7 cellular contexts compared by ENCODE assay signal in genomic region chr17:62453051-62453450, GRCh38. TPM values are rescaled to one million over a fixed set of nuclear protein-coding genes. Genes with fewer than 3 reads are reported as not detected.
DNase-seq lines count a peak whose midpoint lies in the region; ATAC-seq, FAIRE-seq and TF ChIP-seq lines count a peak whose summit lies in the region.
"Not testable (repeated sequence)": the region's sequence is repeated elsewhere in the genome, so short reads cannot be mapped to it uniquely, and the experiment has no call there.

No MANE protein-coding gene starts in this region.

- WGBS in GM12878 (ENCODE audit: insufficient coverage, insufficient replicate concordance, low lambda C conversion rate, missing lambda C conversion rate): 63% methylated on average over 6 of the region's 6 CpGs

- intact Hi-C loops in OCI-LY7 (cut with micrococcal nuclease; ENCODE audit: unreplicated experiment): loop anchor here (2.0 kb wide), 1 partner anchor 30 kb away; the partner anchor contains the start of gene METTL2A
- intact Hi-C loops in GM12878 (cut with micrococcal nuclease; ENCODE audit: unreplicated experiment): not testable (repeated sequence)

- not testable (repeated sequence) for BruUV-seq in OCI-LY7 (replicated peaks; lab: Mats Ljungman, UMichigan); GM12878 (replicated peaks; lab: Mats Ljungman, UMichigan)

- H3K9me3 Mint-ChIP-seq in naive B cell: not testable (repeated sequence)

- not testable (repeated sequence) for H4K20me1 ChIP-seq in BLaER1; MM.1S (ENCODE audit: insufficient read depth, low read length); OCI-LY7 (ENCODE audit: insufficient read depth, low read length); GM12878 (ENCODE audit: control insufficient read depth, insufficient read depth)

- H3K4me3 Mint-ChIP-seq in naive B cell: peak overlapping the region in 6 of 8 donors; percentile 35 to 85 (median 78)

- FAIRE-seq in GM19239 (lab: Jason Lieb, UNC): peak; percentile 44
- FAIRE-seq in GM12878 (lab: Jason Lieb, UNC): not testable (repeated sequence)

- not testable (repeated sequence) for H3K27me3 Mint-ChIP-seq in naive B cell

- TF ChIP-seq CTCF in MM.1S (IDR thresholded peaks at IDR 0.05; ENCODE audit: low read length); OCI-LY7 (conservative IDR thresholded peaks at IDR 0.05; ENCODE audit: low read length); GM12878 (IDR thresholded peaks at IDR 0.05 in 2 of 3, conservative IDR thresholded peaks at IDR 0.05 in 1 of 3; ENCODE audit: control insufficient read depth in 2 of 3, extremely low read depth in 1 of 3, insufficient read depth in 1 of 3, low read depth in 3 of 3, low read length in 3 of 3): not testable (repeated sequence)

- not testable (repeated sequence) for DNase-seq in GM19239 (ENCODE audit: insufficient read length, low spot score); GM12878 (ENCODE audit: low read depth, low spot score); naive B cell
- DNase-seq in MM.1S (peak; percentile 7), NCI-H82 (lab: John Stamatoyannopoulos, UW) (peak; percentile 22), OCI-LY7 (ENCODE audit: low spot score) (peak; percentile 59)

- SMC1A ChIA-PET in GM12878 (lab: Charles Lee; ENCODE audit: uncharacterized antibody, unreplicated experiment): interaction anchor here (1.3 kb wide), 1 partner anchor 31 kb away, joined by 3 read pairs; no protein-coding TSS in a partner anchor

- TF ChIP-seq POLR2A in GM12878 (IDR thresholded peaks at IDR 0.05; ENCODE audit: low read depth, low read length): not testable (repeated sequence)

- H3K27me3 ChIP-seq in BLaER1; MM.1S (replicated peaks; ENCODE audit: insufficient read depth, low read length); GM12878 (replicated peaks in 1 of 2; ENCODE audit: control insufficient read depth in 2 of 2, insufficient read depth in 2 of 2, low read length in 1 of 2): not testable (repeated sequence)

- RAD21 ChIA-PET in GM12878 (lab: Charles Lee; ENCODE audit: unreplicated experiment): interaction anchor here (1.3 kb wide), 1 partner anchor 29 kb away, joined by 4 read pairs; no protein-coding TSS in a partner anchor

- not testable (repeated sequence) for H3K36me3 Mint-ChIP-seq in naive B cell

- in situ Hi-C loops in GM12878 (cut with MboI): not testable (repeated sequence)

- not testable (repeated sequence) for ATAC-seq in GM12878; naive B cell (ENCODE audit: low read depth in 2 of 2)

- not testable (repeated sequence) for H3K9me3 ChIP-seq in BLaER1; MM.1S (replicated peaks; ENCODE audit: insufficient read depth, low read length); OCI-LY7 (ENCODE audit: low read length); GM12878 (replicated peaks; ENCODE audit: control insufficient read depth, insufficient read depth, low read length)

- POLR2A ChIA-PET in OCI-LY7 (lab: Charles Lee): not testable (repeated sequence)
- POLR2A ChIA-PET in GM12878 (lab: Charles Lee): interaction anchor here (0.7 kb wide), 1 partner anchor 20 kb away, joined by 3 read pairs; no protein-coding TSS in a partner anchor

- H2AFZ ChIP-seq in MM.1S (ENCODE audit: low read length); OCI-LY7 (ENCODE audit: low read length); GM12878 (ENCODE audit: control insufficient read depth, low read depth, low read length): not testable (repeated sequence)

- not testable (repeated sequence) for H3K9ac ChIP-seq in BLaER1; MM.1S (ENCODE audit: low read length); GM12878 (ENCODE audit: control insufficient read depth, insufficient read depth, low read length)

- not testable (repeated sequence) for TF ChIP-seq EP300 in GM12878 (IDR thresholded peaks at IDR 0.05; ENCODE audit: borderline replicate concordance in 1 of 2, control insufficient read depth in 1 of 2, low read depth in 2 of 2, low read length in 2 of 2)

- H3K4me2 ChIP-seq in BLaER1: peak overlapping the region; percentile 63
- H3K4me2 ChIP-seq in MM.1S (ENCODE audit: low read depth, low read length): peak overlapping the region; percentile 10; the same call in 1 of the 2 replicates
- peak overlapping the region; percentile 66 for H3K4me2 ChIP-seq in OCI-LY7 (ENCODE audit: low read length)
- H3K4me2 ChIP-seq in GM12878 (ENCODE audit: control insufficient read depth, insufficient read depth): 0 out of 2 replicates have a peak overlapping the region, but pooled peaks have one; percentile 17

- H3K36me3 ChIP-seq in BLaER1 (peaks cover 25% of the 10 kb centered on the region), OCI-LY7 (ENCODE audit: insufficient read depth, low read length) (peaks cover 13% of the 10 kb centered on the region)
- not testable (repeated sequence) for H3K36me3 ChIP-seq in MM.1S (replicated peaks; ENCODE audit: insufficient read depth, low read length); GM12878 (ENCODE audit: control insufficient read depth in 2 of 2, insufficient read depth in 2 of 2, low read length in 1 of 2)

- H3K27ac ChIP-seq in BLaER1 (peak overlapping the region; percentile 64; the same call in 1 of the 2 replicates), MM.1S (ENCODE audit: low read length) (peak overlapping the region; percentile 93; the same call in 1 of the 2 replicates), OCI-LY7 (ENCODE audit: low read depth, low read length, poor library complexity, severe bottlenecking) (peak overlapping the region; percentile 98), GM12878 (ENCODE audit: control insufficient read depth, insufficient read depth) (peak overlapping the region; percentile 52)

- not testable (repeated sequence) for H3K4me3 ChIP-seq in BLaER1; MM.1S (ENCODE audit: low read length); GM12878
- H3K4me3 ChIP-seq in OCI-LY7 (ENCODE audit: low read depth, low read length, poor library complexity, severe bottlenecking): peak overlapping the region; percentile 30

- not testable (repeated sequence) for TF ChIP-seq RAD21 in GM12878 (IDR thresholded peaks at IDR 0.05; ENCODE audit: insufficient read depth, low read depth, low read length)

- peak overlapping the region; percentile 17 to 97 (median 86) for H3K27ac Mint-ChIP-seq in naive B cell

- peaks cover 13% of the 10 kb centered on the region for H3F3A ChIP-seq in MM.1S (ENCODE audit: insufficient read depth, low read length)

- CTCF ChIA-PET in OCI-LY7 (lab: Charles Lee; ENCODE audit: unreplicated experiment); GM12878 (lab: Yijun Ruan, JAX): not testable (repeated sequence)

- peaks cover 30% of the 10 kb centered on the region for H3K4me1 ChIP-seq in BLaER1
- H3K4me1 ChIP-seq in MM.1S (ENCODE audit: low read length): peaks cover 18% of the 10 kb centered on the region; the same call in 1 of the 2 replicates
- peaks cover 59% of the 10 kb centered on the region for H3K4me1 ChIP-seq in OCI-LY7 (ENCODE audit: insufficient read depth, low read length, poor library complexity, severe bottlenecking)
- H3K4me1 ChIP-seq in GM12878 (ENCODE audit: control insufficient read depth, insufficient read depth, low read length): peaks cover 39% of the 10 kb centered on the region

- not testable (repeated sequence) for H3K9me2 ChIP-seq in MM.1S (replicated peaks; ENCODE audit: insufficient read depth, low read length); OCI-LY7 (ENCODE audit: insufficient read depth, low read length)

- H3K4me1 Mint-ChIP-seq in naive B cell: peaks cover 19 to 48% (median 27%) of the 10 kb centered on the region in 3 donors

- H3K79me2 ChIP-seq in MM.1S (ENCODE audit: low read length); OCI-LY7 (ENCODE audit: insufficient read depth, low read depth, low read length); GM12878 (ENCODE audit: control insufficient read depth, insufficient read depth, low read length): not testable (repeated sequence)

RNA-seq across cellular contexts. Expression of gene TLK2, which starts 25.6 kb away (rescaled TPM):
- total RNA-seq in OCI-LY7 (2014; rRNA removed; shearing (Covaris generic)): 36.6 and 46.6 TPM in 2 replicates
- 58.9 and 60.1 TPM in 2 replicates for total RNA-seq in OCI-LY7 (2022)
- total RNA-seq in GM12878 (2013; cell fraction: nucleolus; rRNA removed): 93.3 and 107 TPM in 2 replicates
- 31.6 and 33.6 TPM in 2 replicates for total RNA-seq in GM12878 (2014; rRNA removed)
- total RNA-seq in GM12878 (2014; rRNA removed; fragmentation: Illumina TruSeq; extraction: Trizol): 46.2 and 49.7 TPM in 2 replicates
- total RNA-seq in GM12878 (2021): 39.2 and 43.8 TPM in 2 replicates
- 11.0 TPM for polyA plus RNA-seq in GM12878 (2011; ENCODE audit: low read depth)
- 51.2 and 56.9 TPM in 2 replicates for polyA plus RNA-seq in GM12878 (2011; rRNA removed)
- polyA plus RNA-seq in GM12878 (2011; cell fraction: cytosol; rRNA removed): 39.2 and 50.1 TPM in 2 replicates
- 29.8 and 35.4 TPM in 2 replicates for polyA plus RNA-seq in GM12878 (2011; cell fraction: nucleus; rRNA removed)
- 18.8 and 19.8 TPM in 2 replicates for polyA plus RNA-seq in GM12878 (2012)
- polyA plus RNA-seq in GM12878 (2014; fragmentation: Illumina TruSeq; extraction: Trizol): 36.1 and 44.9 TPM in 2 replicates
- 10 to 100 TPM; 12.1 to 14.7 TPM for polyA plus RNA-seq in GM12878 (2014; fragmentation: Nextera tagmentation; extraction: Ambion mirVana)
- polyA plus RNA-seq in GM12878 (2014; rRNA removed): 22.0 and 23.4 TPM in 2 replicates
- polyA plus RNA-seq in GM12878 (2016; fragmentation: Nextera tagmentation; extraction: Ambion mirVana): 10 to 100 TPM; 12.6 to 17.9 TPM
- polyA minus RNA-seq in GM12878 (2011; rRNA and poly(A)+ RNA removed): 116 and 117 TPM in 2 replicates
- 23.4 and 41.0 TPM in 2 replicates for polyA minus RNA-seq in GM12878 (2011; cell fraction: cytosol; rRNA and poly(A)+ RNA removed)
- polyA minus RNA-seq in GM12878 (2011; cell fraction: nucleus; rRNA and poly(A)+ RNA removed): 27.4 and 56.3 TPM in 2 replicates
- 10 to 100 TPM in 5 of 6 donors, 1 to 10 TPM in 1; 9.0 to 18.4 (median 14.3) TPM for polyA plus RNA-seq in naive B cell (ENCODE audit: low read depth in 6 of 6)

RNA-seq across cellular contexts. Expression of gene METTL2A, which starts 29.4 kb away (rescaled TPM):
- 18.4 and 24.9 TPM in 2 replicates for total RNA-seq in OCI-LY7 (2014; rRNA removed; shearing (Covaris generic))
- 32.2 and 33.3 TPM in 2 replicates for total RNA-seq in OCI-LY7 (2022)
- 36.6 and 37.1 TPM in 2 replicates for total RNA-seq in GM12878 (2013; cell fraction: nucleolus; rRNA removed)
- 26.0 and 26.8 TPM in 2 replicates for total RNA-seq in GM12878 (2014; rRNA removed)
- 23.8 and 27.6 TPM in 2 replicates for total RNA-seq in GM12878 (2014; rRNA removed; fragmentation: Illumina TruSeq; extraction: Trizol)
- 21.2 and 23.1 TPM in 2 replicates for total RNA-seq in GM12878 (2021)
- 5.5 TPM for polyA plus RNA-seq in GM12878 (2011; ENCODE audit: low read depth)
- polyA plus RNA-seq in GM12878 (2011; rRNA removed): 21.9 and 30.5 TPM in 2 replicates
- 15.3 and 16.0 TPM in 2 replicates for polyA plus RNA-seq in GM12878 (2011; cell fraction: cytosol; rRNA removed)
- polyA plus RNA-seq in GM12878 (2011; cell fraction: nucleus; rRNA removed): 7.2 and 8.8 TPM in 2 replicates
- polyA plus RNA-seq in GM12878 (2012): 9.9 and 11.5 TPM in 2 replicates
- 20.6 and 20.8 TPM in 2 replicates for polyA plus RNA-seq in GM12878 (2014; fragmentation: Illumina TruSeq; extraction: Trizol)
- polyA plus RNA-seq in GM12878 (2014; fragmentation: Nextera tagmentation; extraction: Ambion mirVana): 10 to 100 TPM; 24.5 to 31.5 TPM
- polyA plus RNA-seq in GM12878 (2014; rRNA removed): 18.3 and 19.7 TPM in 2 replicates
- 10 to 100 TPM; 29.6 to 34.0 TPM for polyA plus RNA-seq in GM12878 (2016; fragmentation: Nextera tagmentation; extraction: Ambion mirVana)
- polyA minus RNA-seq in GM12878 (2011; rRNA and poly(A)+ RNA removed): 18.1 and 22.1 TPM in 2 replicates
- polyA minus RNA-seq in GM12878 (2011; cell fraction: cytosol; rRNA and poly(A)+ RNA removed): 8.3 and 10.3 TPM in 2 replicates
- polyA minus RNA-seq in GM12878 (2011; cell fraction: nucleus; rRNA and poly(A)+ RNA removed): 7.1 and 20.9 TPM in 2 replicates
- polyA plus RNA-seq in naive B cell (ENCODE audit: low read depth in 6 of 6): 10 to 100 TPM in 2 of 6 donors, 1 to 10 TPM in 4; 8.0 to 14.4 (median 9.4) TPM

Comparison
In these comparisons a context has a peak if more than half of its experiments do, and no peak if none do; other contexts are left out.
1. H3K4me2 ChIP-seq: peak in every context shown above with its lines; median percentile 66 in OCI-LY7; 63 in BLaER1; 17 in GM12878; 10 in MM.1S.